1 cellular context compared by ENCODE assay signal in the genomic region with DNA sequence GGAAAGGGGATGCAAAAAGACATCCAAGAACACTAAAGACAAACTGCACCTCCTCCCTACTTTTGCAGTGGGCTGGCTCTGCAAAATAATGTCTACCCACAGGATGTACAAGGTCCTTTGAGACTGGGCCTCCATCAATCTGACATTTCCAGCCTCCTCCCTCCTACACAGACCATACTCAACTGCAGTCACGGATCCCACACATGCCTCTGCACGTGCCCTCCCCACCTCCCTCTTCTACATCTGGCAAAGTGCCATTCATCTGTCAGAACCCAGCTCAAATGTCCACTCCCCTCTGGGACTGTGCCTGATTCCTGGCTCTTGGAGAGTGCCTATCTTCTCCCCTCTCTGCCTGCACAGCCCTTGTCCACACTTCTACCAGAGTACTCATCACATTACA.
TF ChIP-seq lines count a peak whose summit lies in the region.

No MANE protein-coding gene starts in this region.

TF ChIP-seq in HEK293, 187 proteins besides CTCF, POLR2A, EP300 and RAD21 (continued from another document):
- TF ChIP-seq, protein P1, sequence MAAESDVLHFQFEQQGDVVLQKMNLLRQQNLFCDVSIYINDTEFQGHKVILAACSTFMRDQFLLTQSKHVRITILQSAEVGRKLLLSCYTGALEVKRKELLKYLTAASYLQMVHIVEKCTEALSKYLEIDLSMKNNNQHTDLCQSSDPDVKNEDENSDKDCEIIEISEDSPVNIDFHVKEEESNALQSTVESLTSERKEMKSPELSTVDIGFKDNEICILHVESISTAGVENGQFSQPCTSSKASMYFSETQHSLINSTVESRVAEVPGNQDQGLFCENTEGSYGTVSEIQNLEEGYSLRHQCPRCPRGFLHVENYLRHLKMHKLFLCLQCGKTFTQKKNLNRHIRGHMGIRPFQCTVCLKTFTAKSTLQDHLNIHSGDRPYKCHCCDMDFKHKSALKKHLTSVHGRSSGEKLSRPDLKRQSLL (tag by site-specific recombination; IDR thresholded peaks at IDR 0.05) = no peak
- peak; percentile 57; the same call in 1 of the 2 replicates for TF ChIP-seq ZFHX2 (tag by site-specific recombination; conservative IDR thresholded peaks at IDR 0.05)
TF ChIP-seq in HEK293: peak in this region for 2.
